1 cellular context compared by ENCODE assay signal in genomic region chr5:142427529-142427928, GRCh38.
TF ChIP-seq lines count a peak whose summit lies in the region.

No MANE protein-coding gene starts in this region.

TF ChIP-seq in endothelial cell of umbilical vein, 7 proteins besides CTCF, POLR2A, EP300 and RAD21 (continued from another document):
- TF ChIP-seq EZH2 (IDR thresholded peaks at IDR 0.05; ENCODE audit: borderline replicate concordance, low read depth, low read length, severe bottlenecking) (no peak), POLR2AphosphoS5 (IDR thresholded peaks at IDR 0.05; ENCODE audit: insufficient read depth, low read depth, low read length) (no peak), GATA2 (IDR thresholded peaks at IDR 0.05; ENCODE audit: insufficient read depth, insufficient read length, low read depth, low read length) (no peak)
